Comparison of ENCODE assay signal across 2 cellular contexts in the genomic region with DNA sequence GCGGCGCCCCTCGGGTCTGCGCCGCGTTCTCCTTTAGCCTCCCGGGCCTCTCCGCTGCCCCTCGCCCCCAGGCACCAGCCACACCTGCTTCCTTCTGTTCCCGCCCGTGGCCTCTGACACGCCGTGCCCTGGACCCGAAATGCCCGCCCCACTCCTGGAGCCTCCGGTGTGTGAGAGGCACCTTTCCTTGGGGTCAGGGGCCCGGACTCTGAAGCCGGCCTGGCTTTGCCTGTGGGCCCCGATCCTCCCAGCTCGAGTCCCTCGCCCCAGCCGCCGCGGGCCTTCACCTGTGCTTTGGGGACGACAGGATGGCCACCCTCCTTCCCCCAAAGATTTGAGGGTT.
TF ChIP-seq lines count a peak whose summit lies in the region.

No MANE protein-coding gene starts in this region.

TF ChIP-seq in endothelial cell of umbilical vein, 7 proteins besides CTCF, POLR2A, EP300 and RAD21:
- TF ChIP-seq GATA2 (IDR thresholded peaks at IDR 0.05; ENCODE audit: insufficient read depth, insufficient read length, low read depth, low read length) = no peak
- no peak for TF ChIP-seq JUN (IDR thresholded peaks at IDR 0.05; ENCODE audit: borderline replicate concordance, insufficient read depth, insufficient read length, low read depth)
- no peak for TF ChIP-seq EZH2 (IDR thresholded peaks at IDR 0.05; ENCODE audit: borderline replicate concordance, low read depth, low read length, severe bottlenecking)
- no peak for TF ChIP-seq MYC (IDR thresholded peaks at IDR 0.05; ENCODE audit: low read depth, low read length)
- TF ChIP-seq, protein P1, sequence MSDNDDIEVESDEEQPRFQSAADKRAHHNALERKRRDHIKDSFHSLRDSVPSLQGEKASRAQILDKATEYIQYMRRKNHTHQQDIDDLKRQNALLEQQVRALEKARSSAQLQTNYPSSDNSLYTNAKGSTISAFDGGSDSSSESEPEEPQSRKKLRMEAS (IDR thresholded peaks at IDR 0.05; ENCODE audit: insufficient read depth, insufficient read length) = no peak
- no peak for TF ChIP-seq POLR2AphosphoS5 (IDR thresholded peaks at IDR 0.05; ENCODE audit: insufficient read depth, low read depth, low read length)
- TF ChIP-seq FOS (IDR thresholded peaks at IDR 0.05; ENCODE audit: borderline replicate concordance, insufficient read depth, low read length) = no peak
TF ChIP-seq in endothelial cell of umbilical vein: peak in this region for 0.

TF ChIP-seq in neural cell, 6 proteins besides CTCF, POLR2A, EP300 and RAD21:
- TF ChIP-seq, protein P2, sequence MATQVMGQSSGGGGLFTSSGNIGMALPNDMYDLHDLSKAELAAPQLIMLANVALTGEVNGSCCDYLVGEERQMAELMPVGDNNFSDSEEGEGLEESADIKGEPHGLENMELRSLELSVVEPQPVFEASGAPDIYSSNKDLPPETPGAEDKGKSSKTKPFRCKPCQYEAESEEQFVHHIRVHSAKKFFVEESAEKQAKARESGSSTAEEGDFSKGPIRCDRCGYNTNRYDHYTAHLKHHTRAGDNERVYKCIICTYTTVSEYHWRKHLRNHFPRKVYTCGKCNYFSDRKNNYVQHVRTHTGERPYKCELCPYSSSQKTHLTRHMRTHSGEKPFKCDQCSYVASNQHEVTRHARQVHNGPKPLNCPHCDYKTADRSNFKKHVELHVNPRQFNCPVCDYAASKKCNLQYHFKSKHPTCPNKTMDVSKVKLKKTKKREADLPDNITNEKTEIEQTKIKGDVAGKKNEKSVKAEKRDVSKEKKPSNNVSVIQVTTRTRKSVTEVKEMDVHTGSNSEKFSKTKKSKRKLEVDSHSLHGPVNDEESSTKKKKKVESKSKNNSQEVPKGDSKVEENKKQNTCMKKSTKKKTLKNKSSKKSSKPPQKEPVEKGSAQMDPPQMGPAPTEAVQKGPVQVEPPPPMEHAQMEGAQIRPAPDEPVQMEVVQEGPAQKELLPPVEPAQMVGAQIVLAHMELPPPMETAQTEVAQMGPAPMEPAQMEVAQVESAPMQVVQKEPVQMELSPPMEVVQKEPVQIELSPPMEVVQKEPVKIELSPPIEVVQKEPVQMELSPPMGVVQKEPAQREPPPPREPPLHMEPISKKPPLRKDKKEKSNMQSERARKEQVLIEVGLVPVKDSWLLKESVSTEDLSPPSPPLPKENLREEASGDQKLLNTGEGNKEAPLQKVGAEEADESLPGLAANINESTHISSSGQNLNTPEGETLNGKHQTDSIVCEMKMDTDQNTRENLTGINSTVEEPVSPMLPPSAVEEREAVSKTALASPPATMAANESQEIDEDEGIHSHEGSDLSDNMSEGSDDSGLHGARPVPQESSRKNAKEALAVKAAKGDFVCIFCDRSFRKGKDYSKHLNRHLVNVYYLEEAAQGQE (IDR thresholded peaks at IDR 0.05; ENCODE audit: borderline replicate concordance) = no peak
- TF ChIP-seq TAF1 (IDR thresholded peaks at IDR 0.05; ENCODE audit: low read depth) (no peak), EZH2 (IDR thresholded peaks at IDR 0.05; ENCODE audit: borderline replicate concordance, insufficient read depth, low read length, poor library complexity, severe bottlenecking) (no peak), SMC3 (conservative IDR thresholded peaks at IDR 0.05; ENCODE audit: poor library complexity) (no peak), POLR2AphosphoS5 (IDR thresholded peaks at IDR 0.05) (no peak), MXI1 (conservative IDR thresholded peaks at IDR 0.05; ENCODE audit: poor library complexity, severe bottlenecking) (no peak)
